8 cellular contexts compared by ENCODE assay signal in genomic region chr2:219277703-219278654, GRCh38.
DNase-seq lines count a peak whose midpoint lies in the region; TF ChIP-seq lines count a peak whose summit lies in the region.

No MANE protein-coding gene starts in this region.

- H3K4me1 ChIP-seq in mucosa of rectum (ENCODE audit: control insufficient read depth in 2 of 2, insufficient read depth in 2 of 2, low read length in 2 of 2): peaks cover 23 to 26% of the 10 kb centered on the region in 2 donors

- no peaks in the 10 kb centered on the region for H3K27me3 ChIP-seq in HL-60 (ENCODE audit: insufficient read depth, poor library complexity, severe bottlenecking)
- no peaks in the 10 kb centered on the region for H3K27me3 ChIP-seq in mucosa of rectum (ENCODE audit: control insufficient read depth in 2 of 2, insufficient read depth in 2 of 2, low read length in 2 of 2)

- peak overlapping the region; percentile 87 to 94 for H3K9ac ChIP-seq in mucosa of rectum (ENCODE audit: low read depth in 1 of 2, low read length in 2 of 2)

- TF ChIP-seq CTCF in HL-60 (IDR thresholded peaks at IDR 0.05; ENCODE audit: insufficient read depth, low read length): peak; percentile 97

- H3K4me3 ChIP-seq in HL-60 (replicated peaks; ENCODE audit: insufficient read depth, low read length) (no peak overlapping the region), mucosa of rectum (ENCODE audit: low read length in 2 of 2) (peak overlapping the region; percentile 42 to 71)

- peaks cover 16 to 18% of the 10 kb centered on the region in 2 donors for H3K36me3 ChIP-seq in mucosa of rectum (ENCODE audit: control insufficient read depth in 2 of 2, insufficient read depth in 2 of 2, low read length in 2 of 2)

- H3K27ac ChIP-seq in HL-60 (replicated peaks) (no peak overlapping the region), epithelial cell of prostate (peak overlapping the region; percentile 94), mucosa of rectum (ENCODE audit: low read depth in 2 of 2, low read length in 2 of 2) (peak overlapping the region; percentile 48 to 96)

- no peaks in the 10 kb centered on the region for H3K9me3 ChIP-seq in mucosa of rectum (ENCODE audit: control insufficient read depth in 2 of 2, low read length in 2 of 2)

- DNase-seq in NCI-H524 (lab: John Stamatoyannopoulos, UW) (peak; percentile 61 to 74), NCI-H524 treated with DMSO at 0.1 percent for 48 hours (lab: John Stamatoyannopoulos, UW) (no peak), HL-60 (ENCODE audit: low read depth in 1 of 2, low spot score in 1 of 2) (peak; percentile 39 to 61), NOMO-1 treated with dmso at 0.1 percent for 144 hours (lab: John Stamatoyannopoulos, UW; ENCODE audit: unreplicated experiment) (peak; percentile 46), activated T-cell treated with anti-CD3 and anti-CD28 coated beads for 1 hour (ENCODE audit: low read depth) (peak; percentile 63), epithelial cell of prostate (ENCODE audit: low read depth, low spot score) (no peak)
- DNase-seq in stimulated activated CD8-positive, alpha-beta memory T cell treated with anti-CD3 and anti-CD28 coated beads, Interleukin-7, amount 100 ng/mL, for 1 hour (ENCODE audit: low read depth in 2 of 2): peak; percentile 37 to 60

Comparison
In these comparisons a context has a peak if more than half of its experiments do, and no peak if none do; other contexts are left out.
1. DNase-seq: peak in NCI-H524 (2 of 2), HL-60 (2 of 2), NOMO-1 treated with dmso at 0.1 percent for 144 hours (single experiment), activated T-cell treated with anti-CD3 and anti-CD28 coated beads for 1 hour (single experiment) and stimulated activated CD8-positive, alpha-beta memory T cell treated with anti-CD3 and anti-CD28 coated beads, Interleukin-7, amount 100 ng/mL, for 1 hour (2 of 2); none in NCI-H524 treated with DMSO at 0.1 percent for 48 hours (single experiment) and epithelial cell of prostate (single experiment).